ENCODE assay signal across 11 cellular contexts in the genomic region with DNA sequence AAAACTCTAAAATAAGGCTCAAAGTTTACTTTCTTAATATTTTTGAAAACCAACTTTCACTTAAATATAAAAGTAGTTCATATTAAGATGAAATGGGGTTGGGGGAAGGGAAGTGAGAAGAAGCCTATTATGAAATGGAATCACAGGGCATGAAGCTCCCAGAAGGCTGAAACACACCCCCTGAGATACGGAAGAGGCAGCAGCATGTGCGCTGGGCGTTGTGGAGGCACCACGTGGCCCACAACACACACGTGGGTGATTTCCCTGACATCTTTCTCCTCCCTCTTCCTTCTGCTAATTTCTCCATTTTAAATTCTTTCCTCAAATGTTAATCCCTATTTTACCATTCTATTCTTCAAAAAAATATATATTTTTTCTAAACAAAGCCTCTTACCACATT.
"Had no signal": no experiment of that assay in that cellular context is flagged by ENCODE, and none has a peak within 500 bp of the region (broad histone marks: within the 10 kb centered on the region; RNA-seq: fewer than 3 reads in every experiment).

No MANE protein-coding gene starts in this region.

- H2AFZ ChIP-seq: hepatocyte had no signal

- H3K27me3 ChIP-seq: gastroesophageal sphincter, hepatocyte, ovary, stomach, thyroid gland had no signal

- H3K4me3 ChIP-seq: gastroesophageal sphincter, hepatocyte, ovary, stomach, thyroid gland had no signal

- H3K4me1 ChIP-seq: gastroesophageal sphincter, stomach, thyroid gland had no signal

- FAIRE-seq: urothelium cell line had no signal

- H3K79me2 ChIP-seq: hepatocyte had no signal

- H3K9me3 ChIP-seq: gastroesophageal sphincter, ovary, stomach, thyroid gland had no signal

- DNase-seq: activated CD4-positive, alpha-beta T cell treated with anti-CD3 and anti-CD28 coated beads, Interleukin-2, amount 50 U/mL, for 1 hour; activated T-cell treated with anti-CD3 and anti-CD28 coated beads, Interleukin-2, amount 50 U/mL, for 1 hour; cerebellar nuclear complex; effector memory CD8-positive, alpha-beta T cell; ovary; stomach; thyroid gland had no signal

- ATAC-seq: effector memory CD8-positive, alpha-beta T cell; gastroesophageal sphincter had no signal

- H3K4me2 ChIP-seq: hepatocyte had no signal

- H3K27ac ChIP-seq: epithelial cell of prostate, gastroesophageal sphincter, hepatocyte, ovary, stomach, thyroid gland had no signal

- H3K36me3 ChIP-seq: ovary, thyroid gland had no signal
